In the genomic region with DNA sequence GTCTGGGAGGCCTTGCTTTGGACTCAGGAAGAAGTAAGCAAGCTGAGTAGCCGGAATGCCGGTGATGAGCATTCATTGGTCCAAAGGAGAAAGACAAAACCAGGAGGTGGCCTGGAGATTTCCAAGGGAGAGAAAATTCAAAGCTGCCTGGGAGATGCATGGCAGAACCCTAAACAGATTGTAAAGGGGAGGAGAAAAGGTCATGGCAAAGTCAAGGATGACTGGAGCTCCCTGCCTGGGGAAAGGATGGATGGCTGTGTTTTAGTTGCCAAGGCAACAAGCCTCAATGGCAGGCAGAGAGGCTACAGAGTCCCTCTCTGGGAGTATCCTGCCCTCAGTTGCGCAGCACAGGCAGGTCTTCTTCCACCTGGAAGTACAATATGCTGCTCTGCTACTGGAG, we compare ENCODE assay signal across 15 cellular contexts.
DNase-seq lines count a peak whose midpoint lies in the region; ATAC-seq and TF ChIP-seq lines count a peak whose summit lies in the region.
"Had no signal": no experiment of that assay in that cellular context is flagged by ENCODE, and none has a peak within 500 bp of the region (broad histone marks: within the 10 kb centered on the region; RNA-seq: fewer than 3 reads in every experiment).

No MANE protein-coding gene starts in this region.

- no peak overlapping the region for H4K91ac ChIP-seq in neuronal stem cell (ENCODE audit: low read depth, low read length, poor library complexity)

- no peak overlapping the region for H4K8ac ChIP-seq in neuronal stem cell (ENCODE audit: low read depth, low read length)

- no peak overlapping the region for H3K27ac Mint-ChIP-seq in GM23338
- H3K27ac Mint-ChIP-seq: CD4-positive, CD25-positive, alpha-beta regulatory T cell had no signal

- ATAC-seq in GM23338 = no peak

- H3K9me2 ChIP-seq in GM23338 (ENCODE audit: insufficient read depth) = no peaks in the 10 kb centered on the region

- no peaks in the 10 kb centered on the region for H3K27me3 Mint-ChIP-seq in GM23338 (ENCODE audit: insufficient read depth, low read depth, poor library complexity)
- H3K27me3 Mint-ChIP-seq: CD4-positive, CD25-positive, alpha-beta regulatory T cell had no signal

- H3K27ac ChIP-seq in GM23338 (ENCODE audit: low read depth) (no peak overlapping the region), neuronal stem cell (replicated peaks; ENCODE audit: low read length) (no peak overlapping the region), WERI-Rb-1 (no peak overlapping the region)
- H3K27ac ChIP-seq: 22Rv1; BLaER1 treated with 17β-estradiol and CSF1 and Interleukin-3, amounts not matched to agents 10 nM and 100 nM had no signal

- no peak overlapping the region for H3K9ac ChIP-seq in neuronal stem cell (ENCODE audit: low read depth, low read length, poor library complexity)
- H3K9ac ChIP-seq: BLaER1 treated with 17β-estradiol and CSF1 and Interleukin-3, amounts not matched to agents 10 nM and 100 nM had no signal

- no peaks in the 10 kb centered on the region for H3K36me3 Mint-ChIP-seq in GM23338 (ENCODE audit: low read depth)
- H3K36me3 Mint-ChIP-seq: CD4-positive, CD25-positive, alpha-beta regulatory T cell had no signal

- H2BK120ac ChIP-seq in neuronal stem cell (ENCODE audit: low read depth, low read length) = no peak overlapping the region

- no CpG with 5 or more reads among the region's 3 CpGs for WGBS in neuronal stem cell (ENCODE audit: extremely low coverage in 2 of 2, insufficient read length in 2 of 2, insufficient replicate concordance in 1 of 2), 2 donors

- H2BK5ac ChIP-seq in neuronal stem cell (ENCODE audit: low read length) = no peak overlapping the region

- TF ChIP-seq CTCF in GM23338 (conservative IDR thresholded peaks at IDR 0.05; ENCODE audit: low read depth in 2 of 2) (no peak), WERI-Rb-1 (IDR thresholded peaks at IDR 0.05; ENCODE audit: low read depth, low read length) (no peak)

- no peak overlapping the region for H3K18ac ChIP-seq in neuronal stem cell (ENCODE audit: low read length)

- no peak overlapping the region for H2AK5ac ChIP-seq in neuronal stem cell (ENCODE audit: low read depth, low read length)

- no peaks in the 10 kb centered on the region for H3K79me2 ChIP-seq in GM23338 (replicated peaks; ENCODE audit: insufficient read depth)

- H3K9me3 Mint-ChIP-seq in GM23338 = no peaks in the 10 kb centered on the region
- H3K9me3 Mint-ChIP-seq: CD4-positive, CD25-positive, alpha-beta regulatory T cell had no signal

- no peak overlapping the region for H3K4ac ChIP-seq in neuronal stem cell (ENCODE audit: low read length)

- peak; percentile 3 for DNase-seq in DMS 273 (lab: John Stamatoyannopoulos, UW; ENCODE audit: unreplicated experiment)
- no peak for DNase-seq in DMS 273 treated with DMSO at 0.1 percent for 48 hours (lab: John Stamatoyannopoulos, UW)
- DNase-seq in GM23338 (ENCODE audit: low spot score) = no peak
- DNase-seq in SK-N-DZ (ENCODE audit: low spot score) = peak; percentile 85
- no peak for DNase-seq in neuronal stem cell (ENCODE audit: low spot score)
- no peak for DNase-seq in AG20443 (ENCODE audit: low spot score)
- no peak for DNase-seq in NCI-H524 (lab: John Stamatoyannopoulos, UW)
- no peak for DNase-seq in WERI-Rb-1
- DNase-seq: AML-193; CD4-positive, CD25-positive, alpha-beta regulatory T cell; DMS79; IMR-90 had no signal

- no peak overlapping the region for H3K4me3 Mint-ChIP-seq in GM23338
- H3K4me3 Mint-ChIP-seq: CD4-positive, CD25-positive, alpha-beta regulatory T cell had no signal

- H3K27me3 ChIP-seq in GM23338 (ENCODE audit: insufficient read depth) = no peaks in the 10 kb centered on the region
- no peaks in the 10 kb centered on the region for H3K27me3 ChIP-seq in neuronal stem cell (ENCODE audit: control insufficient read depth in 3 of 3, insufficient read depth in 3 of 3, low read depth in 1 of 3, low read length in 3 of 3)
- H3K27me3 ChIP-seq in WERI-Rb-1 (ENCODE audit: insufficient read depth, low read depth, severe bottlenecking) = no peaks in the 10 kb centered on the region
- H3K27me3 ChIP-seq: BLaER1 treated with 17β-estradiol and CSF1 and Interleukin-3, amounts not matched to agents 10 nM and 100 nM had no signal

- no peak overlapping the region for H3K23ac ChIP-seq in neuronal stem cell (ENCODE audit: low read depth, low read length, poor library complexity)

- no peaks in the 10 kb centered on the region for H3K9me3 ChIP-seq in neuronal stem cell (replicated peaks in 1 of 2; ENCODE audit: control insufficient read depth in 2 of 2, insufficient read depth in 1 of 2, low read depth in 1 of 2, low read length in 2 of 2)
- H3K9me3 ChIP-seq in WERI-Rb-1 (ENCODE audit: severe bottlenecking) = no peaks in the 10 kb centered on the region
- H3K9me3 ChIP-seq: BLaER1 treated with 17β-estradiol and CSF1 and Interleukin-3, amounts not matched to agents 10 nM and 100 nM; HAP-1 had no signal

- no peak overlapping the region for H3K14ac ChIP-seq in neuronal stem cell (ENCODE audit: low read length)

- H3K4me1 Mint-ChIP-seq in GM23338 = no peaks in the 10 kb centered on the region
- H3K4me1 Mint-ChIP-seq: CD4-positive, CD25-positive, alpha-beta regulatory T cell had no signal

- H2BK15ac ChIP-seq in neuronal stem cell (ENCODE audit: low read length) = no peak overlapping the region

- H3K4me3 ChIP-seq in GM23338 (no peak overlapping the region), neuronal stem cell (ENCODE audit: low read length in 2 of 2) (no peak overlapping the region), WERI-Rb-1 (ENCODE audit: low read depth, low read length) (no peak overlapping the region)
- H3K4me3 ChIP-seq: BLaER1 treated with 17β-estradiol and CSF1 and Interleukin-3, amounts not matched to agents 10 nM and 100 nM; HAP-1 had no signal

- H3K4me2 ChIP-seq in GM23338 (no peak overlapping the region), neuronal stem cell (ENCODE audit: insufficient read depth, low read length, poor library complexity, severe bottlenecking) (no peak overlapping the region)
- H3K4me2 ChIP-seq: BLaER1 treated with 17β-estradiol and CSF1 and Interleukin-3, amounts not matched to agents 10 nM and 100 nM had no signal

- H3K36me3 ChIP-seq in GM23338 (ENCODE audit: insufficient read depth) (no peaks in the 10 kb centered on the region), neuronal stem cell (replicated peaks in 1 of 2; ENCODE audit: control insufficient read depth in 2 of 2, insufficient read depth in 2 of 2, low read length in 2 of 2) (no peaks in the 10 kb centered on the region), WERI-Rb-1 (no peaks in the 10 kb centered on the region)
- H3K36me3 ChIP-seq: BLaER1 treated with 17β-estradiol and CSF1 and Interleukin-3, amounts not matched to agents 10 nM and 100 nM; HAP-1 had no signal

- H4K20me1 ChIP-seq in GM23338 (replicated peaks; ENCODE audit: insufficient read depth) = no peaks in the 10 kb centered on the region
- H4K20me1 ChIP-seq: BLaER1 treated with 17β-estradiol and CSF1 and Interleukin-3, amounts not matched to agents 10 nM and 100 nM had no signal

- no peaks in the 10 kb centered on the region for H3K79me1 ChIP-seq in neuronal stem cell (ENCODE audit: low read depth, low read length)

- H3K4me1 ChIP-seq in GM23338 (ENCODE audit: insufficient read depth) (no peaks in the 10 kb centered on the region), neuronal stem cell (ENCODE audit: control insufficient read depth in 2 of 2, insufficient read depth in 1 of 2, low read depth in 1 of 2, low read length in 2 of 2) (peaks cover 6 to 9% of the 10 kb centered on the region in 2 donors)
- H3K4me1 ChIP-seq: HAP-1 had no signal

- H3F3A ChIP-seq in GM23338 (replicated peaks; ENCODE audit: low read depth) = no peaks in the 10 kb centered on the region

- no peak overlapping the region for H2BK12ac ChIP-seq in neuronal stem cell (ENCODE audit: low read length)

- H2AFZ ChIP-seq in GM23338 (0 out of 2 replicates have a peak overlapping the region, but pooled peaks have one; percentile 28), neuronal stem cell (ENCODE audit: low read length) (peak overlapping the region; percentile 3)

TF ChIP-seq in GM23338, 12 proteins besides CTCF, POLR2A, EP300 and RAD21 (continues in another document):
- TF ChIP-seq EZH2phosphoT487 (IDR thresholded peaks at IDR 0.05; ENCODE audit: unreplicated experiment) = no peak
- no peak for TF ChIP-seq JUNB (IDR thresholded peaks at IDR 0.05; ENCODE audit: unreplicated experiment)
- TF ChIP-seq STAT1 (IDR thresholded peaks at IDR 0.05; ENCODE audit: unreplicated experiment) = no peak

Comparison
In these comparisons a context has a peak if more than half of its experiments do, and no peak if none do; other contexts are left out.
1. DNase-seq: peak in DMS 273 (single experiment) and SK-N-DZ (single experiment); none in DMS 273 treated with DMSO at 0.1 percent for 48 hours (single experiment), GM23338 (single experiment), neuronal stem cell (single experiment), AG20443 (single experiment), NCI-H524 (0 of 2) and WERI-Rb-1 (single experiment).